ENCODE assay signal across 1 cellular context in genomic region chr16:7150230-7150629, GRCh38.
TF ChIP-seq lines count a peak whose summit lies in the region.

No MANE protein-coding gene starts in this region.

TF ChIP-seq in K562, 482 proteins besides CTCF, POLR2A, EP300 and RAD21 (continued from another document):
- no peak for TF ChIP-seq AFF1 (IDR thresholded peaks at IDR 0.05; ENCODE audit: low read depth in 1 of 2, partially characterized antibody in 2 of 2)
- peak; percentile 51; the same call in 1 of the 2 replicates for TF ChIP-seq CEBPB (tag; IDR thresholded peaks at IDR 0.05)
- peak; percentile 55; the same call in 1 of the 2 replicates for TF ChIP-seq ZNF316 (IDR thresholded peaks at IDR 0.05)
- TF ChIP-seq RNF2 (IDR thresholded peaks at IDR 0.05): no peak
- TF ChIP-seq PHF21A (IDR thresholded peaks at IDR 0.05; ENCODE audit: borderline replicate concordance, low read depth): no peak
- TF ChIP-seq ZKSCAN3 (CRISPR knock-in tag; IDR thresholded peaks at IDR 0.05): no peak
- TF ChIP-seq MAFG (tag; conservative IDR thresholded peaks at IDR 0.05): peak; percentile 46
- peak; percentile 11; the same call in 1 of the 2 replicates for TF ChIP-seq C11orf30 (IDR thresholded peaks at IDR 0.05; ENCODE audit: low read depth)
- 0 out of 2 replicates have a peak, but pooled peaks have one; percentile 28 for TF ChIP-seq NFE2 (IDR thresholded peaks at IDR 0.05; ENCODE audit: low read depth)
- peak; percentile 15; the same call in 1 of the 2 replicates for TF ChIP-seq MAFF (IDR thresholded peaks at IDR 0.05; ENCODE audit: low read length)
